Comparison of ENCODE assay signal across 11 cellular contexts in genomic region chr21:37551406-37552355, GRCh38.
A peak's percentile ranks its signal among the peaks of the same experiment; 100 is the strongest.
DNase-seq lines count a peak whose midpoint lies in the region; ATAC-seq and TF ChIP-seq lines count a peak whose summit lies in the region.
"Had no signal": no experiment of that assay in that cellular context is flagged by ENCODE, and none has a peak within 500 bp of the region (broad histone marks: within the 10 kb centered on the region; RNA-seq: fewer than 3 reads in every experiment).

No MANE protein-coding gene starts in this region.

- BruUV-seq in PC-9 (replicated peaks; lab: Mats Ljungman, UMichigan) = no TSS peak

- H3K9me2 ChIP-seq in PC-9 (ENCODE audit: insufficient read depth) = no peaks in the 10 kb centered on the region

- no peak overlapping the region for H3K4me2 ChIP-seq in PC-9

- H3K4me3 ChIP-seq in choroid plexus epithelial cell (ENCODE audit: low read depth, low read length) (no peak overlapping the region), PC-9 (no peak overlapping the region)

- TF ChIP-seq CTCF in choroid plexus epithelial cell (conservative IDR thresholded peaks at IDR 0.05; ENCODE audit: low read depth, low read length) (no peak), PC-9 (conservative IDR thresholded peaks at IDR 0.05) (no peak)

- no peaks in the 10 kb centered on the region for H3K9me3 ChIP-seq in PC-9 (ENCODE audit: insufficient read depth, low read depth)

- no peak overlapping the region for H2AFZ ChIP-seq in PC-9

- no peaks in the 10 kb centered on the region for H3K4me1 ChIP-seq in PC-9 (replicated peaks; ENCODE audit: insufficient read depth)

- no peaks in the 10 kb centered on the region for H3K36me3 ChIP-seq in PC-9 (ENCODE audit: low read depth)

- in situ Hi-C loops in ACHN (cut with HindIII; ENCODE audit: low pct_ligation_motif_present, low pct_unique_long_range_greater_than_20kb, low sequenced_read_pairs) = no loop called here

- no peak for ATAC-seq in HG03045 (IDR thresholded peaks at IDR 0.05; ENCODE audit: unreplicated experiment)
- ATAC-seq in HG03460 (IDR thresholded peaks at IDR 0.05; ENCODE audit: unreplicated experiment) = no peak
- ATAC-seq: HCT116 had no signal

- DNase-seq in ACHN (peak; percentile 9), NCI-H146 (lab: John Stamatoyannopoulos, UW) (peak; percentile 67), choroid plexus epithelial cell (ENCODE audit: low read depth) (peak; percentile 81), mucosa of gallbladder (ENCODE audit: low spot score) (peak; percentile 51), PC-9 (no peak), iPS-NIHi7 (ENCODE audit: extremely low spot score) (no peak)
- DNase-seq: activated CD4-positive, alpha-beta memory T cell treated with anti-CD3 and anti-CD28 coated beads for 36 hours had no signal

- POLR2A ChIA-PET in PC-9 (lab: Charles Lee; ENCODE audit: unreplicated experiment) = interaction anchor here (0.5 kb wide), 1 partner anchor 52 kb away, joined by 4 read pairs; no protein-coding TSS in a partner anchor

- intact Hi-C loops in PC-9 (cut with micrococcal nuclease; ENCODE audit: unreplicated experiment) = no loop called here

- no peaks in the 10 kb centered on the region for H3K79me2 ChIP-seq in PC-9 (ENCODE audit: low read depth)

- H4K20me1 ChIP-seq in PC-9 (ENCODE audit: insufficient read depth) = no peaks in the 10 kb centered on the region

- CTCF ChIA-PET in PC-9 (lab: Charles Lee) = no interaction called here

- no peaks in the 10 kb centered on the region for H3F3A ChIP-seq in PC-9 (ENCODE audit: insufficient read depth, low read depth)

- no peaks in the 10 kb centered on the region for H3K27me3 ChIP-seq in PC-9 (ENCODE audit: insufficient read depth, low read depth)

- H3K27ac ChIP-seq in PC-9 = no peak overlapping the region
- H3K27ac ChIP-seq: C4-2B had no signal

Comparison
In these comparisons a context has a peak if more than half of its experiments do, and no peak if none do; other contexts are left out.
1. DNase-seq: peak in ACHN (single experiment), NCI-H146 (single experiment), choroid plexus epithelial cell (single experiment) and mucosa of gallbladder (single experiment); none in PC-9 (0 of 2) and iPS-NIHi7 (single experiment).